In the genomic region with DNA sequence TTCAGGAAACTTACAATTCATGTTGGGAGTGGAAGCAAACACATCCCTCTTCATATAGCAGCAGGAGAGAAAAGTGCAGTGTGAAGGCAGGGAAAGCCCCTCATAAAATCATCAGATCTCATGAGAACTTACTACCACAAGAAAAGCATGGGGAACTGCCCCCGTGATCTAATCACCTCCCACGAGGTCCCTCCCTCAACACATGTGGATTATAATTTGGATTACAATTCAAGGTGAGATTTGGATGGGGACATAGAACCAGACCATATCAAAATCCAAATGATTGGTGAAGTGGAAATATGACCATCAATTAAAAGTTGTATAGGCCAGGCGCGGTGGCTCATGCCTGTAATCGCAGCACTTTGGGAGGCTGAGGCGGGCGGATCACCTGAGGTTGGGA, we compare ENCODE assay signal across 34 cellular contexts.
"Had no signal": no experiment of that assay in that cellular context is flagged by ENCODE, and none has a peak within 500 bp of the region (broad histone marks: within the 10 kb centered on the region; RNA-seq: fewer than 3 reads in every experiment).

No MANE protein-coding gene starts in this region.

- DNase-seq: Karpas-422, Kasumi-1, MG63, MM.1S, MV-4-11, NCI-H1048, NCI-H1092, NCI-H1092 treated with DMSO at 0.1 percent for 48 hours, NCI-H1105, NCI-H1105 treated with DMSO at 0.1 percent for 48 hours, NCI-H1417, NCI-H1417 treated with DMSO at 0.1 percent for 48 hours, NCI-H1436, NCI-H1436 treated with DMSO at 0.1 percent for 48 hours, NCI-H146, NCI-H1694, NCI-H1694 treated with DMSO at 0.1 percent for 48 hours, NCI-H187, NCI-H187 treated with DMSO at 0.1 percent for 48 hours, NCI-H1930, NCI-H2029, NCI-H2081, NCI-H2081 treated with DMSO at 0.1 percent for 48 hours, NCI-H2107, NCI-H2171, NCI-H2171 treated with DMSO at 0.1 percent for 48 hours, NCI-H2227 treated with DMSO at 0.1 percent for 48 hours, NCI-H226, NCI-H345, NCI-H446, NCI-H446 treated with DMSO at 0.1 percent for 48 hours, NCI-H510A, NCI-H510A treated with DMSO at 0.1 percent for 48 hours, NCI-H524 had no signal

- H3K27me3 ChIP-seq: MG63 had no signal

- H3K9me3 ChIP-seq: MG63 had no signal

- H3K4me3 ChIP-seq: MG63 had no signal

- H3K36me3 ChIP-seq: MG63 had no signal
